6 cellular contexts compared by ENCODE assay signal in genomic region chr1:1557688-1558087, GRCh38. TPM values are rescaled to one million over a fixed set of nuclear protein-coding genes. Genes with fewer than 3 reads are reported as not detected.
DNase-seq lines count a peak whose midpoint lies in the region; ATAC-seq and TF ChIP-seq lines count a peak whose summit lies in the region.
"Not testable (repeated sequence)": the region's sequence is repeated elsewhere in the genome, so short reads cannot be mapped to it uniquely, and the experiment has no call there.
"Had no signal": no experiment of that assay in that cellular context is flagged by ENCODE, and none has a peak within 500 bp of the region (broad histone marks: within the 10 kb centered on the region; RNA-seq: fewer than 3 reads in every experiment).

No MANE protein-coding gene starts in this region.

- H3K27me3 ChIP-seq in endodermal cell (ENCODE audit: control insufficient read depth, insufficient read depth, low read length, poor library complexity, severe bottlenecking); thyroid gland: not testable (repeated sequence)

- TF ChIP-seq CTCF in HEK293 (tag by site-specific recombination; IDR thresholded peaks at IDR 0.05); RWPE1 (conservative IDR thresholded peaks at IDR 0.05; ENCODE audit: low read depth); activated B cell treated with CpG ODN at 0.5 μM for 24 hours (IDR thresholded peaks at IDR 0.05); endodermal cell (conservative IDR thresholded peaks at IDR 0.05); thyroid gland (IDR thresholded peaks at IDR 0.05): not testable (repeated sequence)

- not testable (repeated sequence) for H3K9me3 Mint-ChIP-seq in activated B cell treated with CpG ODN at 0.5 μM for 24 hours, endodermal cell

- CTCF ChIA-PET in HEK293 (lab: Yijun Ruan, JAX); activated B cell treated with CpG ODN at 0.5 μM for 24 hours (lab: Charles Lee): not testable (repeated sequence)
- CTCF ChIA-PET in RWPE1 (lab: Yijun Ruan, JAX), result interaction anchor here (0.7 kb wide), 1 partner anchor 12 kb away, joined by 4 read pairs; no protein-coding TSS in a partner anchor

- not testable (repeated sequence) for H3K4me3 Mint-ChIP-seq in activated B cell treated with CpG ODN at 0.5 μM for 24 hours, endodermal cell

- H3K36me3 ChIP-seq in HEK293 (ENCODE audit: control insufficient read depth in 2 of 2, insufficient read depth in 1 of 2, low read length in 2 of 2) (peaks cover 0 to 63% of the 10 kb centered on the region in 2 experiments; a peak in 2 of 3 replicates), endodermal cell (ENCODE audit: control insufficient read depth, insufficient read depth, low read length) (peaks cover 42% of the 10 kb centered on the region), thyroid gland (peaks cover 14 to 17% of the 10 kb centered on the region in 2 donors)

- 95 to 96% methylated on average over 7 of the region's 7 CpGs for WGBS in endodermal cell (ENCODE audit: insufficient coverage in 1 of 2, insufficient read length in 1 of 2), 2 experiments
- WGBS in thyroid gland, 2 donors, result 76 to 79% methylated on average over 7 of the region's 7 CpGs

- intact Hi-C loops in activated B cell treated with CpG ODN at 0.5 μM for 24 hours (cut with micrococcal nuclease); thyroid gland (cut with DNase I): not testable (repeated sequence)

- H3K4me1 ChIP-seq in HEK293 (ENCODE audit: control insufficient read depth, insufficient read depth, low read length); endodermal cell (ENCODE audit: control insufficient read depth, insufficient read depth, low read length): not testable (repeated sequence)
- H3K4me1 ChIP-seq in thyroid gland, result peaks cover 38 to 47% of the 10 kb centered on the region in 2 donors

- not testable (repeated sequence) for H3K9me3 ChIP-seq in HEK293 (ENCODE audit: control insufficient read depth, insufficient read depth, low read depth, low read length); endodermal cell (ENCODE audit: control insufficient read depth, low read length); thyroid gland

- DNase-seq in RWPE1 (ENCODE audit: low spot score); activated B cell treated with CpG ODN at 0.5 μM for 24 hours; endodermal cell; thyroid gland: not testable (repeated sequence)

- not testable (repeated sequence) for H3K27ac ChIP-seq in HEK293 (ENCODE audit: extremely low read depth, low read depth, low read length); endodermal cell (ENCODE audit: low read depth, low read length)
- H3K27ac ChIP-seq in RWPE1 (peak overlapping the region; percentile 67), thyroid gland (peak overlapping the region; percentile 83 to 92 (median 86))

- TF ChIP-seq POLR2A in thyroid gland (IDR thresholded peaks at IDR 0.05), result not testable (repeated sequence)

- H3K27me3 Mint-ChIP-seq in activated B cell treated with CpG ODN at 0.5 μM for 24 hours; endodermal cell (ENCODE audit: insufficient read depth): not testable (repeated sequence)

- H3K27ac Mint-ChIP-seq in activated B cell treated with CpG ODN at 0.5 μM for 24 hours (peak overlapping the region; percentile 41), endodermal cell (peak overlapping the region; percentile 48)

- not testable (repeated sequence) for H3K4me1 Mint-ChIP-seq in activated B cell treated with CpG ODN at 0.5 μM for 24 hours, endodermal cell

- H3K9ac ChIP-seq in endodermal cell (ENCODE audit: extremely low read depth, low read length, poor library complexity, severe bottlenecking), result not testable (repeated sequence)

- H3K4me3 ChIP-seq in HEK293 (ENCODE audit: low read depth, low read length); endodermal cell (ENCODE audit: low read length); thyroid gland (replicated peaks in 1 of 3): not testable (repeated sequence)

- POLR2A ChIA-PET in HEK293 (lab: Yijun Ruan, JAX); activated B cell treated with CpG ODN at 0.5 μM for 24 hours (lab: Charles Lee): not testable (repeated sequence)
- POLR2A ChIA-PET in RWPE1 (lab: Yijun Ruan, JAX; ENCODE audit: low non-redundant PET), result interaction anchor here (0.7 kb wide), 1 partner anchor 12 kb away, joined by 3 read pairs; no protein-coding TSS in a partner anchor

- H3K36me3 Mint-ChIP-seq in activated B cell treated with CpG ODN at 0.5 μM for 24 hours (ENCODE audit: low read depth), result peaks cover 21% of the 10 kb centered on the region
- H3K36me3 Mint-ChIP-seq in endodermal cell (ENCODE audit: low read depth), result peaks cover 19% of the 10 kb centered on the region

- ATAC-seq in activated B cell treated with CpG ODN at 0.5 μM for 24 hours (ENCODE audit: low read depth), result not testable (repeated sequence)

TF ChIP-seq in HEK293, 187 proteins besides CTCF, POLR2A, EP300 and RAD21:
- TF ChIP-seq PRDM10 (tag by site-specific recombination; IDR thresholded peaks at IDR 0.05), result peak; percentile 94

RNA-seq across cellular contexts. Expression of gene SSU72, which starts 17.0 kb away (rescaled TPM):
- total RNA-seq in activated B cell treated with CpG ODN at 0.5 μM for 24 hours (111 and 118 TPM in 2 replicates), endodermal cell (100 to 1,000 TPM; 133 to 138 TPM), thyroid gland (100 to 1,000 TPM; 204 to 294 (median 241) TPM)
- polyA plus RNA-seq in endodermal cell (2013, experiment 1 of 2), result 130 TPM
- polyA plus RNA-seq in endodermal cell (2013, experiment 2 of 2), result 116 TPM

RNA-seq across cellular contexts. Expression of gene TMEM240, which starts 17.3 kb away (rescaled TPM):
- total RNA-seq in activated B cell treated with CpG ODN at 0.5 μM for 24 hours (0.31 TPM in 1 of 2 replicates, not detected in the other), endodermal cell (1 to 10 TPM; 6.4 to 6.9 TPM), thyroid gland (1 to 10 TPM; 1.2 to 4.5 (median 1.3) TPM)
- polyA plus RNA-seq in endodermal cell (2013, experiment 1 of 2), result 11.5 TPM
- 8.9 TPM for polyA plus RNA-seq in endodermal cell (2013, experiment 2 of 2)
- total RNA-seq: A172 had no signal

RNA-seq across cellular contexts. Expression of gene FNDC10, which starts 42.2 kb away (rescaled TPM):
- total RNA-seq in activated B cell treated with CpG ODN at 0.5 μM for 24 hours (0.46 and 0.60 TPM in 2 replicates), endodermal cell (10 to 100 TPM; 10.4 to 10.8 TPM), thyroid gland (1 to 10 TPM; 1.0 to 9.9 (median 5.3) TPM)
- polyA plus RNA-seq in endodermal cell (2013, experiment 1 of 2), result 6.0 TPM
- 5.7 TPM for polyA plus RNA-seq in endodermal cell (2013, experiment 2 of 2)
- total RNA-seq: A172 had no signal

RNA-seq across cellular contexts. Expression of gene ATAD3A, which starts 45.7 kb away (rescaled TPM):
- 26.1 and 32.4 TPM in 2 replicates for total RNA-seq in activated B cell treated with CpG ODN at 0.5 μM for 24 hours
- total RNA-seq in endodermal cell, result 10 to 100 TPM; 42.8 to 47.6 TPM
- 31.3 TPM for polyA plus RNA-seq in endodermal cell (2013, experiment 1 of 2)
- 31.1 TPM for polyA plus RNA-seq in endodermal cell (2013, experiment 2 of 2)
- total RNA-seq in thyroid gland, result 10 to 100 TPM; 21.6 to 34.2 (median 28.5) TPM

RNA-seq across cellular contexts. Expression of gene MIB2, which starts 57.6 kb away (rescaled TPM):
- total RNA-seq in activated B cell treated with CpG ODN at 0.5 μM for 24 hours (27.6 and 36.4 TPM in 2 replicates), endodermal cell (10 to 100 TPM; 77.4 to 97.9 TPM), thyroid gland (100 to 1,000 TPM in 1 of 4 donors, 10 to 100 TPM in 3; 54.6 to 110 (median 86.4) TPM)
- 46.2 TPM for polyA plus RNA-seq in endodermal cell (2013, experiment 1 of 2)
- polyA plus RNA-seq in endodermal cell (2013, experiment 2 of 2), result 42.1 TPM
